Comparison of ENCODE assay signal across 1 cellular context in the genomic region with DNA sequence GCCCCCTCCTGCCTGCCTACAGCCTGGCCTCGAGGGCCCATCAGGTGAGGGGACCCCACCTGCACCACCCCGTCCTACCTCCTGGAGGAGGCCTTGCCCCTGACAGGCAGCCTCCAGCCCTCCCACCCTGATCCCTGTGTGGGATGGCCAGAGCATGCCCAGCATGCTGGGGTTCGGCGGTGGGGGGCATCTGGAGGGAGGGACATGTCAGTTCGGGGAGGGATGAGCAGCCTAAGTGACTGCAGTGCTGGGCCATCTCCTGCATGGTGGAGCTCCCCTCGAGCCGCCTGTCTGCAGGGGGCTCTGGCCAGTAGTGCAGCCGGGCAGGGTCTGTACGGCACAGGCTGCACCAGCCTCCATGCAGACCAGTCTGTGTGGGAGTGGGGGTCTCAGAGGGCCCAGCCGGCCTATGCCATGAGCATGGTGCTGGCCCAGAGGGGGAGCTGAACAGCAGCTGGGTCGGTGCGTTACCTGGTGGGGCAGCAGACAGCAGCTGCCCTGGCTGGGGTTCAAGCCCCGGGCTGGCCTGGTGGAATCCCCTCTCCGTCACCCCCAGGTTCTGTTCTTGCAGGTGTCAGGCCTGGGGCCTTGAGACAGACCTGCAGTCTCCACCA.
TF ChIP-seq lines count a peak whose summit lies in the region.

No MANE protein-coding gene starts in this region.

TF ChIP-seq in K562, 482 proteins besides CTCF, POLR2A, EP300 and RAD21:
- no peak for TF ChIP-seq NELFE (IDR thresholded peaks at IDR 0.05; ENCODE audit: insufficient read depth, insufficient read length)
- TF ChIP-seq POLR2G (IDR thresholded peaks at IDR 0.05; ENCODE audit: low read depth, low read length), result peak; percentile 73
